8 cellular contexts compared by ENCODE assay signal in genomic region chr11:65121865-65122696, GRCh38. TPM values are rescaled to one million over a fixed set of nuclear protein-coding genes. Genes with fewer than 3 reads are reported as not detected.
DNase-seq lines count a peak whose midpoint lies in the region; ATAC-seq and TF ChIP-seq lines count a peak whose summit lies in the region.

Gene FAU, minus strand, starts transcription at chr11:65122134. Its CDS starts 321 bp downstream, at chr11:65121813.
Gene MRPL49, plus strand, starts transcription at chr11:65122321. Its CDS starts 26 bp downstream, at chr11:65122347.

- peaks cover 10% of the 10 kb centered on the region for H3K4me1 ChIP-seq in thymus (ENCODE audit: control insufficient read depth, insufficient read depth, low read length)

- H3K36me3 Mint-ChIP-seq in activated naive CD8-positive, alpha-beta T cell = peaks cover 16% of the 10 kb centered on the region
- peaks cover 26% of the 10 kb centered on the region for H3K36me3 Mint-ChIP-seq in osteocyte (ENCODE audit: unreplicated experiment)

- peaks cover 48% of the 10 kb centered on the region for H3K4me1 Mint-ChIP-seq in activated naive CD8-positive, alpha-beta T cell (ENCODE audit: low read depth)
- H3K4me1 Mint-ChIP-seq in osteocyte (ENCODE audit: unreplicated experiment) = peaks cover 28% of the 10 kb centered on the region

- peak within 1 kb of the TSS; percentile 100 for H3K27ac Mint-ChIP-seq in activated naive CD8-positive, alpha-beta T cell
- peak within 1 kb of the TSS; percentile 97 for H3K27ac Mint-ChIP-seq in osteocyte (ENCODE audit: unreplicated experiment)

- DNase-seq in NCI-H1105 (lab: John Stamatoyannopoulos, UW) = peak; percentile 99
- DNase-seq in SKM-1 treated with dmso at 0.1 percent for 144 hours (lab: John Stamatoyannopoulos, UW; ENCODE audit: unreplicated experiment) = peak; percentile 97
- DNase-seq in glomerular visceral epithelial cell (ENCODE audit: extremely low spot score) = peak; percentile 96
- DNase-seq in osteocyte (ENCODE audit: extremely low spot score, unreplicated experiment) = peak; percentile 99

- H3K9me3 ChIP-seq in thymus (ENCODE audit: control insufficient read depth) = no peaks in the 10 kb centered on the region

- WGBS in thymus = under 1% methylated on average over 64 of the region's 64 CpGs

- H3K27ac ChIP-seq in thymus (ENCODE audit: low read depth) = peak within 1 kb of the TSS; percentile 93

- H3K4me3 ChIP-seq in GM08714 (ENCODE audit: low read length) (peak within 1 kb of the TSS; percentile 76), thymus (ENCODE audit: low read length) (peak within 1 kb of the TSS; percentile 71)

- no peaks in the 10 kb centered on the region for H3K27me3 Mint-ChIP-seq in activated naive CD8-positive, alpha-beta T cell
- no peaks in the 10 kb centered on the region for H3K27me3 Mint-ChIP-seq in osteocyte (ENCODE audit: unreplicated experiment)

- no peaks in the 10 kb centered on the region for H3K9me3 Mint-ChIP-seq in activated naive CD8-positive, alpha-beta T cell (ENCODE audit: low read depth)
- no peaks in the 10 kb centered on the region for H3K9me3 Mint-ChIP-seq in osteocyte (ENCODE audit: unreplicated experiment)

- peaks cover 49% of the 10 kb centered on the region for H3K36me3 ChIP-seq in thymus (ENCODE audit: control insufficient read depth, insufficient read depth)

- no peaks in the 10 kb centered on the region for H3K27me3 ChIP-seq in thymus (ENCODE audit: control insufficient read depth, insufficient read depth)

- peak; percentile 70 for ATAC-seq in HG02610 (IDR thresholded peaks at IDR 0.05; ENCODE audit: unreplicated experiment)

- peak within 1 kb of the TSS; percentile 100 for H3K4me3 Mint-ChIP-seq in activated naive CD8-positive, alpha-beta T cell
- peak within 1 kb of the TSS; percentile 97 for H3K4me3 Mint-ChIP-seq in osteocyte (ENCODE audit: unreplicated experiment)

- TF ChIP-seq CTCF in osteocyte (IDR thresholded peaks at IDR 0.05) = no peak

RNA-seq across cellular contexts. Expression of gene FAU, which starts in this region (rescaled TPM):
- 734 and 738 TPM in 2 replicates for total RNA-seq in osteocyte
- polyA plus RNA-seq in thymus = 1,132 TPM

RNA-seq across cellular contexts. Expression of gene MRPL49, which starts in this region (rescaled TPM):
- 41.0 and 43.5 TPM in 2 replicates for total RNA-seq in osteocyte
- polyA plus RNA-seq in thymus = 36.2 TPM

Comparison
In these comparisons a context has a peak if more than half of its experiments do, and no peak if none do; other contexts are left out.
1. Peak in every context shown above with its lines: DNase-seq, ATAC-seq, H3K4me3 ChIP-seq and H3K27ac ChIP-seq.